In genomic region chr5:35050541-35051126, GRCh38 we compare ENCODE assay signal across 1 cellular context.
TF ChIP-seq lines count a peak whose summit lies in the region.

No MANE protein-coding gene starts in this region.

TF ChIP-seq in HepG2, 621 proteins besides CTCF, POLR2A, EP300 and RAD21 (continues in another document):
- peak; percentile 80; the same call in 1 of the 2 replicates for TF ChIP-seq AHDC1 (CRISPR knock-in tag; IDR thresholded peaks at IDR 0.05; ENCODE audit: borderline replicate concordance)
- TF ChIP-seq USF2 (IDR thresholded peaks at IDR 0.05; ENCODE audit: low read depth, low read length): no peak
- TF ChIP-seq USF2 (CRISPR knock-in tag; IDR thresholded peaks at IDR 0.05; ENCODE audit: borderline replicate concordance): no peak
- TF ChIP-seq YY1 (IDR thresholded peaks at IDR 0.05; ENCODE audit: insufficient read depth, insufficient replicate concordance, low read depth, low read length): no peak
- no peak for TF ChIP-seq PRPF4 (IDR thresholded peaks at IDR 0.05; ENCODE audit: low read depth, low read length, poor library complexity, severe bottlenecking)
- TF ChIP-seq EZH2 (conservative IDR thresholded peaks at IDR 0.05; ENCODE audit: low read depth, low read length): no peak
- TF ChIP-seq E2F1 (CRISPR knock-in tag; IDR thresholded peaks at IDR 0.05): no peak
- TF ChIP-seq FOXK1 (CRISPR knock-in tag; IDR thresholded peaks at IDR 0.05; ENCODE audit: borderline replicate concordance, low read depth): no peak
- TF ChIP-seq BORCS8-MEF2B (CRISPR knock-in tag; IDR thresholded peaks at IDR 0.05): no peak
- peak; percentile 40; the same call in 1 of the 2 replicates for TF ChIP-seq TBX2 (CRISPR knock-in tag; IDR thresholded peaks at IDR 0.05; ENCODE audit: borderline replicate concordance)
- TF ChIP-seq DDIT3 (CRISPR knock-in tag; IDR thresholded peaks at IDR 0.05): no peak
- no peak for TF ChIP-seq HNRNPLL (IDR thresholded peaks at IDR 0.05; ENCODE audit: low read depth, low read length, poor library complexity, severe bottlenecking)
- TF ChIP-seq MYPOP (CRISPR knock-in tag; IDR thresholded peaks at IDR 0.05): no peak
- no peak for TF ChIP-seq CREB1 (IDR thresholded peaks at IDR 0.05)
- TF ChIP-seq CREB1 (CRISPR knock-in tag; IDR thresholded peaks at IDR 0.05): peak; percentile 34
- no peak for TF ChIP-seq ZKSCAN1 (IDR thresholded peaks at IDR 0.05; ENCODE audit: low read length)
- TF ChIP-seq NFRKB (IDR thresholded peaks at IDR 0.05): no peak
- TF ChIP-seq AKNA (CRISPR knock-in tag; IDR thresholded peaks at IDR 0.05; ENCODE audit: borderline replicate concordance): no peak
- no peak for TF ChIP-seq ZNF749 (CRISPR knock-in tag; IDR thresholded peaks at IDR 0.05; ENCODE audit: borderline replicate concordance)
- no peak for TF ChIP-seq MAFK (conservative IDR thresholded peaks at IDR 0.05 in 1 of 2, IDR thresholded peaks at IDR 0.05 in 1 of 2; ENCODE audit: low read length in 2 of 2)
- TF ChIP-seq ZMYM2 (CRISPR knock-in tag; IDR thresholded peaks at IDR 0.05): no peak
- no peak for TF ChIP-seq SPEN (CRISPR knock-in tag; IDR thresholded peaks at IDR 0.05; ENCODE audit: low read depth)
- no peak for TF ChIP-seq ZNF234 (CRISPR knock-in tag; conservative IDR thresholded peaks at IDR 0.05)
- TF ChIP-seq PHF20 (CRISPR knock-in tag; IDR thresholded peaks at IDR 0.05): no peak
- no peak for TF ChIP-seq NFKB2 (CRISPR knock-in tag; IDR thresholded peaks at IDR 0.05; ENCODE audit: borderline replicate concordance)
- no peak for TF ChIP-seq ATF6 (CRISPR knock-in tag; conservative IDR thresholded peaks at IDR 0.05)
- TF ChIP-seq GATA4 (IDR thresholded peaks at IDR 0.05; ENCODE audit: borderline replicate concordance, low read depth): no peak
- no peak for TF ChIP-seq KLF15 (CRISPR knock-in tag; IDR thresholded peaks at IDR 0.05; ENCODE audit: borderline replicate concordance)
- no peak for TF ChIP-seq RARA (CRISPR knock-in tag; IDR thresholded peaks at IDR 0.05)
- TF ChIP-seq NKX3-1 (CRISPR knock-in tag; IDR thresholded peaks at IDR 0.05): no peak
- no peak for TF ChIP-seq ZNF614 (CRISPR knock-in tag; IDR thresholded peaks at IDR 0.05; ENCODE audit: borderline replicate concordance)
- TF ChIP-seq PBX3 (CRISPR knock-in tag; IDR thresholded peaks at IDR 0.05; ENCODE audit: borderline replicate concordance): no peak
- TF ChIP-seq ZNF143 (CRISPR knock-in tag; IDR thresholded peaks at IDR 0.05): no peak
- no peak for TF ChIP-seq ZNF205 (CRISPR knock-in tag; IDR thresholded peaks at IDR 0.05)
- no peak for TF ChIP-seq ZFP90 (CRISPR knock-in tag; IDR thresholded peaks at IDR 0.05; ENCODE audit: borderline replicate concordance)
- TF ChIP-seq ZBTB10 (CRISPR knock-in tag; IDR thresholded peaks at IDR 0.05; ENCODE audit: borderline replicate concordance): no peak
